Comparison of ENCODE assay signal across 18 cellular contexts in genomic region chr9:86943871-86944240, GRCh38. TPM values are rescaled to one million over a fixed set of nuclear protein-coding genes. Genes with fewer than 3 reads are reported as not detected.
DNase-seq lines count a peak whose midpoint lies in the region; ATAC-seq and TF ChIP-seq lines count a peak whose summit lies in the region.
"Had no signal": no experiment of that assay in that cellular context is flagged by ENCODE, and none has a peak within 500 bp of the region (broad histone marks: within the 10 kb centered on the region; RNA-seq: fewer than 3 reads in every experiment).

No MANE protein-coding gene starts in this region.

- H3K27me3 ChIP-seq in left ventricle myocardium inferior (ENCODE audit: low read depth) = peaks cover 31% of the 10 kb centered on the region
- H3K27me3 ChIP-seq in neuronal stem cell (ENCODE audit: control insufficient read depth in 3 of 3, insufficient read depth in 3 of 3, low read depth in 1 of 3, low read length in 3 of 3) = peaks cover 0 to 17% (median 0%) of the 10 kb centered on the region in 3 experiments

- no peak overlapping the region for H4K91ac ChIP-seq in neuronal stem cell (ENCODE audit: low read depth, low read length, poor library complexity)

- H3K36me3 Mint-ChIP-seq in activated naive CD8-positive, alpha-beta T cell treated with anti-CD3 and anti-CD28 coated beads for 36 hours = no peaks in the 10 kb centered on the region

- H3K4me2 ChIP-seq in neuronal stem cell (ENCODE audit: insufficient read depth, low read length, poor library complexity, severe bottlenecking) = peak overlapping the region; percentile 40

- WGBS in neuronal stem cell (ENCODE audit: extremely low coverage in 2 of 2, insufficient read length in 2 of 2, insufficient replicate concordance in 1 of 2), 2 donors = no CpG with 5 or more reads among the region's 1 CpG

- ATAC-seq in Right ventricle myocardium inferior = no peak
- ATAC-seq in GM19324 (IDR thresholded peaks at IDR 0.05; ENCODE audit: low FRiP score, unreplicated experiment) = no peak
- ATAC-seq: left cardiac atrium had no signal

- H3K4ac ChIP-seq in neuronal stem cell (ENCODE audit: low read length) = no peak overlapping the region

- H2AK5ac ChIP-seq in neuronal stem cell (ENCODE audit: low read depth, low read length) = no peak overlapping the region

- no peak overlapping the region for H2BK5ac ChIP-seq in neuronal stem cell (ENCODE audit: low read length)

- no peak overlapping the region for H2BK12ac ChIP-seq in neuronal stem cell (ENCODE audit: low read length)

- H3K23ac ChIP-seq in neuronal stem cell (ENCODE audit: low read depth, low read length, poor library complexity) = no peak overlapping the region

- H3K36me3 ChIP-seq in left ventricle myocardium inferior (no peaks in the 10 kb centered on the region), neuronal stem cell (replicated peaks in 1 of 2; ENCODE audit: control insufficient read depth in 2 of 2, insufficient read depth in 2 of 2, low read length in 2 of 2) (peaks cover 0 to 1% of the 10 kb centered on the region in 2 donors)
- H3K36me3 ChIP-seq: colonic mucosa, right lobe of liver, transverse colon had no signal

- TF ChIP-seq CTCF in left ventricle myocardium inferior (IDR thresholded peaks at IDR 0.05; ENCODE audit: borderline replicate concordance) (no peak), fibroblast of villous mesenchyme (IDR thresholded peaks at IDR 0.05; ENCODE audit: insufficient read depth, low read depth, low read length) (no peak)

- no peaks in the 10 kb centered on the region for H3K79me1 ChIP-seq in neuronal stem cell (ENCODE audit: low read depth, low read length)

- H3K9me3 ChIP-seq in left ventricle myocardium inferior (replicated peaks) = no peaks in the 10 kb centered on the region
- H3K9me3 ChIP-seq in neuronal stem cell (replicated peaks in 1 of 2; ENCODE audit: control insufficient read depth in 2 of 2, insufficient read depth in 1 of 2, low read depth in 1 of 2, low read length in 2 of 2) = peaks cover 0 to under 1% of the 10 kb centered on the region in 2 donors
- H3K9me3 ChIP-seq: colonic mucosa, right lobe of liver, transverse colon had no signal

- H3K27ac ChIP-seq in left ventricle myocardium inferior (replicated peaks) = peak overlapping the region; percentile 56
- H3K27ac ChIP-seq in neuronal stem cell (replicated peaks; ENCODE audit: low read length) = peak overlapping the region; percentile 48
- H3K27ac ChIP-seq: colonic mucosa, epithelial cell of prostate had no signal

- H3K4me1 ChIP-seq in left ventricle myocardium inferior = peaks cover 31% of the 10 kb centered on the region
- peaks cover 17 to 23% of the 10 kb centered on the region in 2 donors for H3K4me1 ChIP-seq in neuronal stem cell (ENCODE audit: control insufficient read depth in 2 of 2, insufficient read depth in 1 of 2, low read depth in 1 of 2, low read length in 2 of 2)

- peak overlapping the region; percentile 91 for H3K4me3 ChIP-seq in left ventricle myocardium inferior
- peak overlapping the region; percentile 79 for H3K4me3 ChIP-seq in fibroblast of villous mesenchyme (ENCODE audit: low read depth, low read length)
- no peak overlapping the region for H3K4me3 ChIP-seq in neuronal stem cell (ENCODE audit: low read length in 2 of 2)
- H3K4me3 ChIP-seq: colonic mucosa had no signal

- H2AFZ ChIP-seq in neuronal stem cell (ENCODE audit: low read length) = no peak overlapping the region

- H3K27ac Mint-ChIP-seq in activated naive CD8-positive, alpha-beta T cell treated with anti-CD3 and anti-CD28 coated beads for 36 hours = no peak overlapping the region
- H3K27ac Mint-ChIP-seq: activated T-helper 1 cell treated with anti-CD3 and anti-CD28 coated beads, Interleukin-12 subunit alpha, Interleukin-12 subunit beta, Interleukin-2, Interleukin-4 antibody, amounts not matched to agents 30 ng/mL and 10 ng/mL and 1 ng/mL, durations not matched to agents 14 hours and 24 hours and 36 hours; naive B cell had no signal

- no peak overlapping the region for H3K4me3 Mint-ChIP-seq in activated naive CD8-positive, alpha-beta T cell treated with anti-CD3 and anti-CD28 coated beads for 36 hours
- H3K4me3 Mint-ChIP-seq: activated T-helper 1 cell treated with anti-CD3 and anti-CD28 coated beads, Interleukin-12 subunit alpha, Interleukin-12 subunit beta, Interleukin-2, Interleukin-4 antibody, amounts not matched to agents 30 ng/mL and 10 ng/mL and 1 ng/mL, durations not matched to agents 14 hours and 24 hours and 36 hours had no signal

- peaks cover 4% of the 10 kb centered on the region for H3K4me1 Mint-ChIP-seq in activated naive CD8-positive, alpha-beta T cell treated with anti-CD3 and anti-CD28 coated beads for 36 hours

- intact Hi-C loops in left ventricle myocardium inferior (cut with micrococcal nuclease) = no loop called here
- intact Hi-C loops in Right ventricle myocardium inferior (cut with DNase I) = loop anchor here (2.0 to 10.0 kb wide), 3 partner anchors 205 to 459 kb away; no protein-coding TSS in a partner anchor

- no peak overlapping the region for H3K9ac ChIP-seq in neuronal stem cell (ENCODE audit: low read depth, low read length, poor library complexity)

- DNase-seq in left ventricle myocardium inferior (no peak), Right ventricle myocardium inferior (ENCODE audit: missing footprints) (no peak), fibroblast of villous mesenchyme (ENCODE audit: low read depth) (no peak), neuronal stem cell (ENCODE audit: low spot score) (no peak), NCI-H1048 (lab: John Stamatoyannopoulos, UW) (no peak), SW480 (ENCODE audit: low spot score) (no peak)
- no peak for DNase-seq in activated naive CD8-positive, alpha-beta T cell treated with anti-CD3 and anti-CD28 coated beads for 36 hours
- DNase-seq: ACHN, colonic mucosa, COR-L47, hypothalamus, naive B cell, transverse colon had no signal

- H3K27me3 Mint-ChIP-seq in activated naive CD8-positive, alpha-beta T cell treated with anti-CD3 and anti-CD28 coated beads for 36 hours = peaks cover 57% of the 10 kb centered on the region

- H3K18ac ChIP-seq in neuronal stem cell (ENCODE audit: low read length) = no peak overlapping the region

- no peak overlapping the region for H3K14ac ChIP-seq in neuronal stem cell (ENCODE audit: low read length)

- H3K9me3 Mint-ChIP-seq in activated naive CD8-positive, alpha-beta T cell treated with anti-CD3 and anti-CD28 coated beads for 36 hours = no peaks in the 10 kb centered on the region
- H3K9me3 Mint-ChIP-seq: activated T-helper 1 cell treated with anti-CD3 and anti-CD28 coated beads, Interleukin-12 subunit alpha, Interleukin-12 subunit beta, Interleukin-2, Interleukin-4 antibody, amounts not matched to agents 30 ng/mL and 10 ng/mL and 1 ng/mL, durations not matched to agents 14 hours and 24 hours and 36 hours; naive B cell had no signal

- H2BK15ac ChIP-seq in neuronal stem cell (ENCODE audit: low read length) = no peak overlapping the region

- no peak overlapping the region for H4K8ac ChIP-seq in neuronal stem cell (ENCODE audit: low read depth, low read length)

- no peak overlapping the region for H2BK120ac ChIP-seq in neuronal stem cell (ENCODE audit: low read depth, low read length)

RNA-seq across cellular contexts. Expression of gene GAS1, which starts 3.5 kb away (rescaled TPM):
- 11.0 TPM for total RNA-seq in left ventricle myocardium inferior
- 22.3 TPM for total RNA-seq in Right ventricle myocardium inferior
- 29.3 and 136 TPM in 2 replicates for total RNA-seq in fibroblast of villous mesenchyme
- 54.5 TPM for polyA plus RNA-seq in neuronal stem cell (2013, experiment 1 of 2)
- polyA plus RNA-seq in neuronal stem cell (2013, experiment 2 of 2) = 55.0 TPM
- total RNA-seq in activated naive CD8-positive, alpha-beta T cell treated with anti-CD3 and anti-CD28 coated beads for 36 hours = under 1 TPM in 1 of 2 experiments, not detected in 1; 0.08 TPM

Comparison
In these comparisons a context has a peak if more than half of its experiments do, and no peak if none do; other contexts are left out.
1. H3K4me3 ChIP-seq: peak in left ventricle myocardium inferior (single experiment) and fibroblast of villous mesenchyme (single experiment); none in neuronal stem cell (0 of 2).
2. RNA of gene GAS1, which starts 3.5 kb away (total RNA-seq): 29.3 to 136 TPM in fibroblast of villous mesenchyme, 22.3 TPM in Right ventricle myocardium inferior (single experiment) and 11.0 TPM in left ventricle myocardium inferior (single experiment); 0.08 TPM in activated naive CD8-positive, alpha-beta T cell treated with anti-CD3 and anti-CD28 coated beads for 36 hours; every median in the first group is over 10 times any median in the second.